ENCODE assay signal across 8 cellular contexts in genomic region chr16:58024673-58025350, GRCh38. TPM values are rescaled to one million over a fixed set of nuclear protein-coding genes. Genes with fewer than 3 reads are reported as not detected.
DNase-seq lines count a peak whose midpoint lies in the region; ATAC-seq and TF ChIP-seq lines count a peak whose summit lies in the region.

No MANE protein-coding gene starts in this region.

- H3K4me2 ChIP-seq in osteoblast (ENCODE audit: insufficient read depth, low read length) = peak overlapping the region; percentile 81

- peaks cover 55% of the 10 kb centered on the region for H3K27me3 ChIP-seq in osteoblast (ENCODE audit: insufficient read depth, low read length)

- H3K36me3 ChIP-seq in osteoblast (ENCODE audit: insufficient read depth, low read length) = no peaks in the 10 kb centered on the region

- peaks cover 22% of the 10 kb centered on the region for H3K4me1 ChIP-seq in osteoblast (ENCODE audit: insufficient read depth, low read length)

- H2AFZ ChIP-seq in osteoblast (ENCODE audit: low read length) = peak overlapping the region; percentile 78

- H3K9me3 ChIP-seq in osteoblast (ENCODE audit: low read depth, low read length) = no peaks in the 10 kb centered on the region

- H4K20me1 ChIP-seq in osteoblast (ENCODE audit: insufficient read depth, low read length) = peaks cover 8% of the 10 kb centered on the region

- TF ChIP-seq CTCF in fibroblast of pulmonary artery (IDR thresholded peaks at IDR 0.05; ENCODE audit: low read length, missing control alignments) = no peak
- no peak for TF ChIP-seq CTCF in osteoblast (IDR thresholded peaks at IDR 0.05; ENCODE audit: extremely low read depth, low read depth, low read length)
- no peak for TF ChIP-seq CTCF in omental fat pad (IDR thresholded peaks at IDR 0.05)

- ATAC-seq in activated CD4-positive, CD25-positive, alpha-beta regulatory T cell treated with anti-CD3 and anti-CD28 coated beads, Interleukin-2, amount 50 U/mL, for 24 hours = peak; percentile 9 to 22
- ATAC-seq in omental fat pad (ENCODE audit: low FRiP score) (no peak), HG03439 (IDR thresholded peaks at IDR 0.05; ENCODE audit: unreplicated experiment) (no peak), GM21423 (IDR thresholded peaks at IDR 0.05; ENCODE audit: unreplicated experiment) (no peak)

- no peaks in the 10 kb centered on the region for H3K79me2 ChIP-seq in osteoblast (ENCODE audit: insufficient read depth, low read length)

- no peak for DNase-seq in activated CD4-positive, CD25-positive, alpha-beta regulatory T cell (lab: John Stamatoyannopoulos, UW)
- peak; percentile 41 for DNase-seq in activated CD4-positive, CD25-positive, alpha-beta regulatory T cell treated with anti-CD3 and anti-CD28 coated beads, Interleukin-2, amount 50 U/mL, for 72 hours
- DNase-seq in fibroblast of pulmonary artery (ENCODE audit: low read depth) (no peak), osteoblast (ENCODE audit: insufficient read length, low spot score, missing footprints) (peak; percentile 90), omental fat pad (ENCODE audit: low spot score) (no peak)

- H3K4me3 ChIP-seq in fibroblast of pulmonary artery (replicated peaks; ENCODE audit: low read depth, low read length) = peak overlapping the region; percentile 57
- peak overlapping the region; percentile 68 for H3K4me3 ChIP-seq in osteoblast (ENCODE audit: insufficient read depth, low read length)

- H3K27ac ChIP-seq in osteoblast (ENCODE audit: low read depth, low read length) = no peak overlapping the region

RNA-seq across cellular contexts. Expression of gene MMP15, which starts 0.7 kb away (rescaled TPM):
- total RNA-seq in osteoblast (7.7 and 9.4 TPM in 2 replicates), omental fat pad (10 to 100 TPM in 3 of 4 donors, 1 to 10 TPM in 1; 5.5 to 15.2 (median 14.4) TPM)

RNA-seq across cellular contexts. Expression of gene USB1, which starts 23.6 kb away (rescaled TPM):
- total RNA-seq in osteoblast (17.7 and 19.2 TPM in 2 replicates), omental fat pad (10 to 100 TPM; 18.8 to 42.5 (median 33.4) TPM)

RNA-seq across cellular contexts. Expression of gene ZNF319, which starts 24.3 kb away (rescaled TPM):
- total RNA-seq in osteoblast (4.3 and 5.6 TPM in 2 replicates), omental fat pad (1 to 10 TPM; 3.2 to 9.1 (median 5.6) TPM)

RNA-seq across cellular contexts. Expression of gene CNGB1, which starts 53.9 kb away (rescaled TPM):
- total RNA-seq in osteoblast (not detected in 2 replicates), omental fat pad (not detected)

Comparison
In these comparisons a context has a peak if more than half of its experiments do, and no peak if none do; other contexts are left out.
1. DNase-seq: peak in activated CD4-positive, CD25-positive, alpha-beta regulatory T cell treated with anti-CD3 and anti-CD28 coated beads, Interleukin-2, amount 50 U/mL, for 72 hours (single experiment) and osteoblast (single experiment); none in activated CD4-positive, CD25-positive, alpha-beta regulatory T cell (0 of 4), fibroblast of pulmonary artery (single experiment) and omental fat pad (single experiment).
2. ATAC-seq: peak in activated CD4-positive, CD25-positive, alpha-beta regulatory T cell treated with anti-CD3 and anti-CD28 coated beads, Interleukin-2, amount 50 U/mL, for 24 hours (2 of 2); none in omental fat pad (single experiment), HG03439 (single experiment) and GM21423 (single experiment).